ENCODE assay signal across 1 cellular context in the genomic region with DNA sequence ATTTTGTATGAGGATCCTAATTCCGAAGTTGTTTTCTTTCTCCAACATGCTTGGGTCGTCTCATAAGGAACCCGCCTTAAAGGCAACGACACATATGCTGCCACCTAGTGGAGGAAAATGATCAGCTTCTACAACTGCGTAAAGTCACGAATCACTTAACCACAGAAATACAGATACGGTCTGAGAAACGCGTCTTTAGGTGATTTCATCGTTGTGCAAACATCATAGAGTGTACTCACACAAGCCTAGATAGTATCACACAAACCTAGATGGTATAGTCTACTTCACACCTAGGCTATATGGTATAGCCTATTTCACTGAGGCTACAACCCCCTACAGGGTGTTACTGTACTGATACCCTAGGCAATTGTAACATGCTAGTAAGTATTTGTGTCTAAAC.
TF ChIP-seq lines count a peak whose summit lies in the region.

No MANE protein-coding gene starts in this region.

TF ChIP-seq in GM12878, 131 proteins besides CTCF, POLR2A, EP300 and RAD21 (continued from another document):
- TF ChIP-seq, protein P1, sequence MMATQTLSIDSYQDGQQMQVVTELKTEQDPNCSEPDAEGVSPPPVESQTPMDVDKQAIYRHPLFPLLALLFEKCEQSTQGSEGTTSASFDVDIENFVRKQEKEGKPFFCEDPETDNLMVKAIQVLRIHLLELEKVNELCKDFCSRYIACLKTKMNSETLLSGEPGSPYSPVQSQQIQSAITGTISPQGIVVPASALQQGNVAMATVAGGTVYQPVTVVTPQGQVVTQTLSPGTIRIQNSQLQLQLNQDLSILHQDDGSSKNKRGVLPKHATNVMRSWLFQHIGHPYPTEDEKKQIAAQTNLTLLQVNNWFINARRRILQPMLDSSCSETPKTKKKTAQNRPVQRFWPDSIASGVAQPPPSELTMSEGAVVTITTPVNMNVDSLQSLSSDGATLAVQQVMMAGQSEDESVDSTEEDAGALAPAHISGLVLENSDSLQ (IDR thresholded peaks at IDR 0.05) = no peak
- TF ChIP-seq NR2C1 (IDR thresholded peaks at IDR 0.05) (no peak), PAX5 (IDR thresholded peaks at IDR 0.05; ENCODE audit: borderline replicate concordance, low read depth, low read length) (no peak; the same call in 1 of the 2 replicates), ZNF622 (IDR thresholded peaks at IDR 0.05) (no peak), MYB (IDR thresholded peaks at IDR 0.05; ENCODE audit: borderline replicate concordance, low read depth, low read length) (no peak), HDAC2 (IDR thresholded peaks at IDR 0.05) (no peak), SREBF2 (IDR thresholded peaks at IDR 0.05; ENCODE audit: low read length) (no peak), TAF1 (IDR thresholded peaks at IDR 0.05; ENCODE audit: borderline replicate concordance, low read depth, low read length) (no peak), ATF7 (IDR thresholded peaks at IDR 0.05; ENCODE audit: low read depth) (peak; percentile 94), BCL11A (IDR thresholded peaks at IDR 0.05; ENCODE audit: low read depth, low read length) (no peak), HDGF (IDR thresholded peaks at IDR 0.05) (no peak), TBL1XR1 (IDR thresholded peaks at IDR 0.05; ENCODE audit: low read depth, low read length) (0 out of 2 replicates have a peak, but pooled peaks have one; percentile 19), TCF3 (IDR thresholded peaks at IDR 0.05; ENCODE audit: borderline replicate concordance, insufficient read depth, low read depth, low read length) (no peak), BHLHE40 (IDR thresholded peaks at IDR 0.05; ENCODE audit: borderline replicate concordance in 1 of 2, low read depth in 2 of 2, low read length in 1 of 2) (peak; percentile 56 to 77; a peak in 3 of 4 replicates), ZSCAN29 (IDR thresholded peaks at IDR 0.05) (no peak), RAD51 (IDR thresholded peaks at IDR 0.05) (no peak), KLF5 (IDR thresholded peaks at IDR 0.05; ENCODE audit: partially characterized antibody) (no peak), RB1 (IDR thresholded peaks at IDR 0.05; ENCODE audit: borderline replicate concordance) (peak; percentile 54; the same call in 1 of the 2 replicates), CHD1 (IDR thresholded peaks at IDR 0.05; ENCODE audit: low read depth, low read length) (0 out of 2 replicates have a peak, but pooled peaks have one; percentile 59), ETV6 (conservative IDR thresholded peaks at IDR 0.05 in 1 of 2, IDR thresholded peaks at IDR 0.05 in 1 of 2; ENCODE audit: borderline replicate concordance in 1 of 2, low read depth in 1 of 2) (no peak), POU2F2 (IDR thresholded peaks at IDR 0.05; ENCODE audit: borderline replicate concordance, low read depth, low read length) (no peak), ZZZ3 (IDR thresholded peaks at IDR 0.05; ENCODE audit: control insufficient read depth, insufficient read length, low read depth) (no peak), SP1 (IDR thresholded peaks at IDR 0.05; ENCODE audit: low read depth, low read length) (no peak), NR2F1 (conservative IDR thresholded peaks at IDR 0.05) (0 out of 2 replicates have a peak, but pooled peaks have one; percentile 21), FOXM1 (IDR thresholded peaks at IDR 0.05; ENCODE audit: low read depth, low read length) (peak; percentile 53; the same call in 1 of the 2 replicates), NBN (IDR thresholded peaks at IDR 0.05) (peak; percentile 78), CREB1 (IDR thresholded peaks at IDR 0.05; ENCODE audit: low read depth) (peak; percentile 73)
- TF ChIP-seq, protein P2, sequence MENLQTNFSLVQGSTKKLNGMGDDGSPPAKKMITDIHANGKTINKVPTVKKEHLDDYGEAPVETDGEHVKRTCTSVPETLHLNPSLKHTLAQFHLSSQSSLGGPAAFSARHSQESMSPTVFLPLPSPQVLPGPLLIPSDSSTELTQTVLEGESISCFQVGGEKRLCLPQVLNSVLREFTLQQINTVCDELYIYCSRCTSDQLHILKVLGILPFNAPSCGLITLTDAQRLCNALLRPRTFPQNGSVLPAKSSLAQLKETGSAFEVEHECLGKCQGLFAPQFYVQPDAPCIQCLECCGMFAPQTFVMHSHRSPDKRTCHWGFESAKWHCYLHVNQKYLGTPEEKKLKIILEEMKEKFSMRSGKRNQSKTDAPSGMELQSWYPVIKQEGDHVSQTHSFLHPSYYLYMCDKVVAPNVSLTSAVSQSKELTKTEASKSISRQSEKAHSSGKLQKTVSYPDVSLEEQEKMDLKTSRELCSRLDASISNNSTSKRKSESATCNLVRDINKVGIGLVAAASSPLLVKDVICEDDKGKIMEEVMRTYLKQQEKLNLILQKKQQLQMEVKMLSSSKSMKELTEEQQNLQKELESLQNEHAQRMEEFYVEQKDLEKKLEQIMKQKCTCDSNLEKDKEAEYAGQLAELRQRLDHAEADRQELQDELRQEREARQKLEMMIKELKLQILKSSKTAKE (IDR thresholded peaks at IDR 0.05; ENCODE audit: low read depth, poor library complexity, severe bottlenecking) = peak; percentile 29
- TF ChIP-seq, protein P3, sequence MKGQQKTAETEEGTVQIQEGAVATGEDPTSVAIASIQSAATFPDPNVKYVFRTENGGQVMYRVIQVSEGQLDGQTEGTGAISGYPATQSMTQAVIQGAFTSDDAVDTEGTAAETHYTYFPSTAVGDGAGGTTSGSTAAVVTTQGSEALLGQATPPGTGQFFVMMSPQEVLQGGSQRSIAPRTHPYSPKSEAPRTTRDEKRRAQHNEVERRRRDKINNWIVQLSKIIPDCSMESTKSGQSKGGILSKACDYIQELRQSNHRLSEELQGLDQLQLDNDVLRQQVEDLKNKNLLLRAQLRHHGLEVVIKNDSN (IDR thresholded peaks at IDR 0.05; ENCODE audit: borderline replicate concordance, extremely low read length, insufficient read depth, low read depth, low read length) = no peak
- TF ChIP-seq, protein P4, sequence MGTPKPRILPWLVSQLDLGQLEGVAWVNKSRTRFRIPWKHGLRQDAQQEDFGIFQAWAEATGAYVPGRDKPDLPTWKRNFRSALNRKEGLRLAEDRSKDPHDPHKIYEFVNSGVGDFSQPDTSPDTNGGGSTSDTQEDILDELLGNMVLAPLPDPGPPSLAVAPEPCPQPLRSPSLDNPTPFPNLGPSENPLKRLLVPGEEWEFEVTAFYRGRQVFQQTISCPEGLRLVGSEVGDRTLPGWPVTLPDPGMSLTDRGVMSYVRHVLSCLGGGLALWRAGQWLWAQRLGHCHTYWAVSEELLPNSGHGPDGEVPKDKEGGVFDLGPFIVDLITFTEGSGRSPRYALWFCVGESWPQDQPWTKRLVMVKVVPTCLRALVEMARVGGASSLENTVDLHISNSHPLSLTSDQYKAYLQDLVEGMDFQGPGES (IDR thresholded peaks at IDR 0.05) = no peak
- TF ChIP-seq, protein P5, sequence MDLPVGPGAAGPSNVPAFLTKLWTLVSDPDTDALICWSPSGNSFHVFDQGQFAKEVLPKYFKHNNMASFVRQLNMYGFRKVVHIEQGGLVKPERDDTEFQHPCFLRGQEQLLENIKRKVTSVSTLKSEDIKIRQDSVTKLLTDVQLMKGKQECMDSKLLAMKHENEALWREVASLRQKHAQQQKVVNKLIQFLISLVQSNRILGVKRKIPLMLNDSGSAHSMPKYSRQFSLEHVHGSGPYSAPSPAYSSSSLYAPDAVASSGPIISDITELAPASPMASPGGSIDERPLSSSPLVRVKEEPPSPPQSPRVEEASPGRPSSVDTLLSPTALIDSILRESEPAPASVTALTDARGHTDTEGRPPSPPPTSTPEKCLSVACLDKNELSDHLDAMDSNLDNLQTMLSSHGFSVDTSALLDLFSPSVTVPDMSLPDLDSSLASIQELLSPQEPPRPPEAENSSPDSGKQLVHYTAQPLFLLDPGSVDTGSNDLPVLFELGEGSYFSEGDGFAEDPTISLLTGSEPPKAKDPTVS (IDR thresholded peaks at IDR 0.05; ENCODE audit: low read depth, low read length) = no peak
- TF ChIP-seq, protein P6, sequence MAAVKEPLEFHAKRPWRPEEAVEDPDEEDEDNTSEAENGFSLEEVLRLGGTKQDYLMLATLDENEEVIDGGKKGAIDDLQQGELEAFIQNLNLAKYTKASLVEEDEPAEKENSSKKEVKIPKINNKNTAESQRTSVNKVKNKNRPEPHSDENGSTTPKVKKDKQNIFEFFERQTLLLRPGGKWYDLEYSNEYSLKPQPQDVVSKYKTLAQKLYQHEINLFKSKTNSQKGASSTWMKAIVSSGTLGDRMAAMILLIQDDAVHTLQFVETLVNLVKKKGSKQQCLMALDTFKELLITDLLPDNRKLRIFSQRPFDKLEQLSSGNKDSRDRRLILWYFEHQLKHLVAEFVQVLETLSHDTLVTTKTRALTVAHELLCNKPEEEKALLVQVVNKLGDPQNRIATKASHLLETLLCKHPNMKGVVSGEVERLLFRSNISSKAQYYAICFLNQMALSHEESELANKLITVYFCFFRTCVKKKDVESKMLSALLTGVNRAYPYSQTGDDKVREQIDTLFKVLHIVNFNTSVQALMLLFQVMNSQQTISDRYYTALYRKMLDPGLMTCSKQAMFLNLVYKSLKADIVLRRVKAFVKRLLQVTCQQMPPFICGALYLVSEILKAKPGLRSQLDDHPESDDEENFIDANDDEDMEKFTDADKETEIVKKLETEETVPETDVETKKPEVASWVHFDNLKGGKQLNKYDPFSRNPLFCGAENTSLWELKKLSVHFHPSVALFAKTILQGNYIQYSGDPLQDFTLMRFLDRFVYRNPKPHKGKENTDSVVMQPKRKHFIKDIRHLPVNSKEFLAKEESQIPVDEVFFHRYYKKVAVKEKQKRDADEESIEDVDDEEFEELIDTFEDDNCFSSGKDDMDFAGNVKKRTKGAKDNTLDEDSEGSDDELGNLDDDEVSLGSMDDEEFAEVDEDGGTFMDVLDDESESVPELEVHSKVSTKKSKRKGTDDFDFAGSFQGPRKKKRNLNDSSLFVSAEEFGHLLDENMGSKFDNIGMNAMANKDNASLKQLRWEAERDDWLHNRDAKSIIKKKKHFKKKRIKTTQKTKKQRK (IDR thresholded peaks at IDR 0.05; ENCODE audit: low read depth, low read length) = no peak
- TF ChIP-seq, protein P7, sequence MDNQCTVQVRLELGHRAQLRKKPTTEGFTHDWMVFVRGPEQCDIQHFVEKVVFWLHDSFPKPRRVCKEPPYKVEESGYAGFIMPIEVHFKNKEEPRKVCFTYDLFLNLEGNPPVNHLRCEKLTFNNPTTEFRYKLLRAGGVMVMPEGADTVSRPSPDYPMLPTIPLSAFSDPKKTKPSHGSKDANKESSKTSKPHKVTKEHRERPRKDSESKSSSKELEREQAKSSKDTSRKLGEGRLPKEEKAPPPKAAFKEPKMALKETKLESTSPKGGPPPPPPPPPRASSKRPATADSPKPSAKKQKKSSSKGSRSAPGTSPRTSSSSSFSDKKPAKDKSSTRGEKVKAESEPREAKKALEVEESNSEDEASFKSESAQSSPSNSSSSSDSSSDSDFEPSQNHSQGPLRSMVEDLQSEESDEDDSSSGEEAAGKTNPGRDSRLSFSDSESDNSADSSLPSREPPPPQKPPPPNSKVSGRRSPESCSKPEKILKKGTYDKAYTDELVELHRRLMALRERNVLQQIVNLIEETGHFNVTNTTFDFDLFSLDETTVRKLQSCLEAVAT (IDR thresholded peaks at IDR 0.05) = no peak
- TF ChIP-seq, protein P8, sequence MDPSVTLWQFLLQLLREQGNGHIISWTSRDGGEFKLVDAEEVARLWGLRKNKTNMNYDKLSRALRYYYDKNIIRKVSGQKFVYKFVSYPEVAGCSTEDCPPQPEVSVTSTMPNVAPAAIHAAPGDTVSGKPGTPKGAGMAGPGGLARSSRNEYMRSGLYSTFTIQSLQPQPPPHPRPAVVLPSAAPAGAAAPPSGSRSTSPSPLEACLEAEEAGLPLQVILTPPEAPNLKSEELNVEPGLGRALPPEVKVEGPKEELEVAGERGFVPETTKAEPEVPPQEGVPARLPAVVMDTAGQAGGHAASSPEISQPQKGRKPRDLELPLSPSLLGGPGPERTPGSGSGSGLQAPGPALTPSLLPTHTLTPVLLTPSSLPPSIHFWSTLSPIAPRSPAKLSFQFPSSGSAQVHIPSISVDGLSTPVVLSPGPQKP (IDR thresholded peaks at IDR 0.05; ENCODE audit: low read depth, low read length) = no peak
